ENCODE assay signal across 20 cellular contexts in genomic region chr1:112518186-112518585, GRCh38. TPM values are rescaled to one million over a fixed set of nuclear protein-coding genes. Genes with fewer than 3 reads are reported as not detected.
DNase-seq lines count a peak whose midpoint lies in the region; ATAC-seq, FAIRE-seq and TF ChIP-seq lines count a peak whose summit lies in the region.
"Had no signal": no experiment of that assay in that cellular context is flagged by ENCODE, and none has a peak within 500 bp of the region (broad histone marks: within the 10 kb centered on the region; RNA-seq: fewer than 3 reads in every experiment).

No MANE protein-coding gene starts in this region.

- H3K27ac ChIP-seq in heart left ventricle (peak overlapping the region in 10 of 12 donors; percentile 5 to 81 (median 36)), left ventricle myocardium inferior (replicated peaks) (peak overlapping the region; percentile 77), right cardiac atrium (ENCODE audit: low read length) (peak overlapping the region; percentile 25), pancreas (no peak overlapping the region)

- TF ChIP-seq POLR2A in heart left ventricle (IDR thresholded peaks at IDR 0.05): no peak

- DNase-seq in Right ventricle myocardium superior: no peak
- no peak for DNase-seq in heart left ventricle
- no peak for DNase-seq in left ventricle myocardium inferior
- no peak for DNase-seq in right cardiac atrium
- no peak for DNase-seq in pancreas
- DNase-seq: C1 segment of cervical spinal cord; Calu3; CD4-positive, alpha-beta memory T cell; COR-L47; DMS53; DMS79 treated with DMSO at 0.1 percent for 48 hours; GF-D8; GOT3; HFFc6 had no signal

- 46 to 59% (median 49%) methylated on average over 2 of the region's 2 CpGs for WGBS in heart left ventricle, 4 donors
- WGBS in right cardiac atrium: 36% methylated on average over 2 of the region's 2 CpGs
- WGBS in pancreas, 2 donors: 30 to 43% methylated on average over 2 of the region's 2 CpGs

- H3K4me3 ChIP-seq in heart left ventricle (no peak overlapping the region), left ventricle myocardium inferior (no peak overlapping the region), right cardiac atrium (ENCODE audit: low read length) (no peak overlapping the region), pancreas (no peak overlapping the region)
- H3K4me3 ChIP-seq: HAP-1 had no signal

- ATAC-seq in Right ventricle myocardium superior (ENCODE audit: poor library complexity): peak; percentile 76
- ATAC-seq in heart left ventricle: peak; percentile 53 to 83 (median 70)
- ATAC-seq in right cardiac atrium: peak; percentile 12 to 27
- ATAC-seq in pancreas: no peak
- no peak for ATAC-seq in HG02870 (IDR thresholded peaks at IDR 0.05; ENCODE audit: unreplicated experiment)

- no peaks in the 10 kb centered on the region for H3K27me3 ChIP-seq in heart left ventricle
- no peaks in the 10 kb centered on the region for H3K27me3 ChIP-seq in left ventricle myocardium inferior (ENCODE audit: low read depth)
- no peaks in the 10 kb centered on the region for H3K27me3 ChIP-seq in right cardiac atrium (ENCODE audit: control insufficient read depth, insufficient read depth)
- no peaks in the 10 kb centered on the region for H3K27me3 ChIP-seq in pancreas

- intact Hi-C loops in Right ventricle myocardium superior (cut with DNase I) (no loop called here), heart left ventricle (cut with DNase I) (loop anchor here in 1 of 10 donors (2.0 kb wide), 1 partner anchor 15 kb away; no protein-coding TSS in a partner anchor), left ventricle myocardium inferior (cut with micrococcal nuclease) (no loop called here), right cardiac atrium (cut with DNase I) (no loop called here), pancreas (cut with DNase I) (no loop called here)

- H3K9me3 ChIP-seq in heart left ventricle: no peaks in the 10 kb centered on the region
- no peaks in the 10 kb centered on the region for H3K9me3 ChIP-seq in left ventricle myocardium inferior (replicated peaks)
- no peaks in the 10 kb centered on the region for H3K9me3 ChIP-seq in right cardiac atrium (ENCODE audit: control insufficient read depth, low read length)
- no peaks in the 10 kb centered on the region for H3K9me3 ChIP-seq in pancreas
- H3K9me3 ChIP-seq: HAP-1 had no signal

- FAIRE-seq in pancreas (lab: Jason Lieb, UNC): no peak
- FAIRE-seq: GM12891, GM18507, H54 had no signal

- no peak for TF ChIP-seq CTCF in heart left ventricle (IDR thresholded peaks at IDR 0.05)
- no peak for TF ChIP-seq CTCF in left ventricle myocardium inferior (IDR thresholded peaks at IDR 0.05; ENCODE audit: borderline replicate concordance)
- TF ChIP-seq CTCF in pancreas (IDR thresholded peaks at IDR 0.05): no peak

- peaks cover 0 to 5% (median 0%) of the 10 kb centered on the region in 9 donors for H3K36me3 ChIP-seq in heart left ventricle
- peaks cover 13% of the 10 kb centered on the region for H3K36me3 ChIP-seq in left ventricle myocardium inferior
- H3K36me3 ChIP-seq in pancreas: no peaks in the 10 kb centered on the region
- H3K36me3 ChIP-seq: HAP-1 had no signal

- peaks cover 0 to 30% (median 5%) of the 10 kb centered on the region in 12 donors for H3K4me1 ChIP-seq in heart left ventricle
- H3K4me1 ChIP-seq in left ventricle myocardium inferior: peaks cover 36% of the 10 kb centered on the region
- H3K4me1 ChIP-seq in right cardiac atrium (ENCODE audit: control insufficient read depth, insufficient read depth, low read length): peaks cover 2% of the 10 kb centered on the region
- H3K4me1 ChIP-seq in pancreas: no peaks in the 10 kb centered on the region
- H3K4me1 ChIP-seq: HAP-1 had no signal

RNA-seq across cellular contexts. Expression of gene WNT2B, which starts 9.4 kb away (rescaled TPM):
- total RNA-seq in Right ventricle myocardium superior: 1.2 TPM
- total RNA-seq in heart left ventricle: 10 to 100 TPM in 1 of 9 donors, 1 to 10 TPM in 8; 1.6 to 16.2 (median 2.8) TPM
- 1 to 10 TPM in 1 of 2 donors, under 1 TPM in 1; 0.71 to 1.6 TPM for polyA plus RNA-seq in heart left ventricle
- 1.7 TPM for total RNA-seq in left ventricle myocardium inferior
- total RNA-seq in right cardiac atrium: 10 to 100 TPM in 3 of 4 donors, 1 to 10 TPM in 1; 7.1 to 14.1 (median 11.9) TPM
- 3.5 TPM for polyA plus RNA-seq in right cardiac atrium
- total RNA-seq in pancreas: 1 to 10 TPM in 4 of 6 donors, under 1 TPM in 2; 0.79 to 2.7 (median 1.6) TPM
- 1 to 10 TPM in 1 of 2 donors, under 1 TPM in 1; 0.84 to 1.6 TPM for polyA plus RNA-seq in pancreas
- total RNA-seq: A172 had no signal

Comparison
In these comparisons a context has a peak if more than half of its experiments do, and no peak if none do; other contexts are left out.
1. ATAC-seq: peak in Right ventricle myocardium superior (single experiment), heart left ventricle (4 of 4) and right cardiac atrium (2 of 2); none in pancreas (0 of 4) and HG02870 (single experiment).
2. H3K27ac ChIP-seq: peak in heart left ventricle (10 of 12), left ventricle myocardium inferior (single experiment) and right cardiac atrium (single experiment); none in pancreas (0 of 4).